19 cellular contexts compared by ENCODE assay signal in the genomic region with DNA sequence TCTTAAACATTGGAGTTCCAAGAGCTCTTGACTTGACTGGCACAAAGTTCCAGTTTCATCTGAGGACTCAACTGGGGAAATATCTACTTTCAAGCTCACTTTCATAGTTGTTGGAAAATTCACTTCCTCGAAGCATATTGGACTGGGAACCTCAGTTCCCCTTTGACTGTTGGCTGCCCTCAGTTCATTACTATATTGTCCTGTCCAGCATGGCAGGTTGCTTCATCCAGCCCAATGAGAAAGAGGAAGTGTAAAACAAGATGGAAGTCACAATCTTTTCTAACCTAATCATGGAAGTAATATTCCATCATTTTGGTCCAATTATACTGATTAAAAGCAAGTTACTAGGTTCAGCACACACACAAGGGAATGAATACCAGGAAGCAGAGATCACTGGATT.
"Had no signal": no experiment of that assay in that cellular context is flagged by ENCODE, and none has a peak within 500 bp of the region (broad histone marks: within the 10 kb centered on the region; RNA-seq: fewer than 3 reads in every experiment).

No MANE protein-coding gene starts in this region.

- H3K27ac ChIP-seq: esophagus squamous epithelium, foreskin keratinocyte, ovary, right atrium auricular region, sigmoid colon, skin epidermis, testis, transverse colon had no signal

- DNase-seq: effector memory CD8-positive, alpha-beta T cell; esophagus squamous epithelium; head of caudate nucleus; hippocampal formation; mucosa of descending colon; naive thymus-derived CD8-positive, alpha-beta T cell; ovary; sigmoid colon; stimulated activated CD4-positive, alpha-beta T cell treated with anti-CD3 and anti-CD28 coated beads, Interleukin-2, amount 100 ng/mL, for 24 hours; stimulated activated CD4-positive, alpha-beta T cell treated with anti-CD3 and anti-CD28 coated beads, Interleukin-4, amount 100 ng/mL, for 4 hours; stimulated activated naive B cell treated with anti-CD40 and anti-IgM and Interleukin-4, amounts not matched to agents 10 μg/mL and 1 μg/mL and 100 μg/mL, for 72 hours; stimulated activated naive CD8-positive, alpha-beta T cell treated with anti-CD3 and anti-CD28 coated beads, Interleukin-15, amount 100 ng/mL, for 72 hours; testis; transverse colon had no signal

- FAIRE-seq: colon had no signal

- H3K36me3 ChIP-seq: esophagus squamous epithelium, ovary, right atrium auricular region, sigmoid colon, transverse colon had no signal

- H3K9me3 ChIP-seq: esophagus squamous epithelium, mucosa of descending colon, ovary, right atrium auricular region, sigmoid colon, testis, transverse colon had no signal

- H3K9me3 Mint-ChIP-seq: stimulated activated naive CD8-positive, alpha-beta T cell treated with anti-CD3 and anti-CD28 coated beads, Interleukin-15, amount 100 ng/mL, for 72 hours had no signal

- H3K4me1 ChIP-seq: esophagus squamous epithelium, right atrium auricular region, sigmoid colon, transverse colon had no signal

- ATAC-seq: effector memory CD8-positive, alpha-beta T cell; mucosa of descending colon; naive thymus-derived CD8-positive, alpha-beta T cell; stimulated activated naive B cell treated with anti-CD40 and anti-IgM and Interleukin-4, amounts not matched to agents 10 μg/mL and 1 μg/mL and 100 μg/mL, for 72 hours; stimulated activated naive CD8-positive, alpha-beta T cell treated with anti-CD3 and anti-CD28 coated beads, Interleukin-15, amount 100 ng/mL, for 72 hours had no signal

- H3K4me3 Mint-ChIP-seq: dendritic cell treated with granulocyte-macrophage colony-stimulating factor and Interleukin-4, amounts not matched to agents 40 ng/mL and 50 ng/mL, for 4 days; effector memory CD8-positive, alpha-beta T cell; naive thymus-derived CD8-positive, alpha-beta T cell; stimulated activated naive B cell treated with anti-CD40 and anti-IgM and Interleukin-4, amounts not matched to agents 10 μg/mL and 1 μg/mL and 100 μg/mL, for 72 hours; stimulated activated naive CD8-positive, alpha-beta T cell treated with anti-CD3 and anti-CD28 coated beads, Interleukin-15, amount 100 ng/mL, for 72 hours had no signal

- H3K27me3 ChIP-seq: esophagus squamous epithelium, foreskin keratinocyte, ovary, right atrium auricular region, sigmoid colon, testis, transverse colon had no signal

- H3K27me3 Mint-ChIP-seq: dendritic cell treated with granulocyte-macrophage colony-stimulating factor and Interleukin-4, amounts not matched to agents 40 ng/mL and 50 ng/mL, for 4 days had no signal

- H3K36me3 Mint-ChIP-seq: naive thymus-derived CD8-positive, alpha-beta T cell; stimulated activated naive B cell treated with anti-CD40 and anti-IgM and Interleukin-4, amounts not matched to agents 10 μg/mL and 1 μg/mL and 100 μg/mL, for 72 hours had no signal

- H3K27ac Mint-ChIP-seq: dendritic cell treated with granulocyte-macrophage colony-stimulating factor and Interleukin-4, amounts not matched to agents 40 ng/mL and 50 ng/mL, for 4 days; effector memory CD8-positive, alpha-beta T cell; naive thymus-derived CD8-positive, alpha-beta T cell; stimulated activated naive B cell treated with anti-CD40 and anti-IgM and Interleukin-4, amounts not matched to agents 10 μg/mL and 1 μg/mL and 100 μg/mL, for 72 hours; stimulated activated naive CD8-positive, alpha-beta T cell treated with anti-CD3 and anti-CD28 coated beads, Interleukin-15, amount 100 ng/mL, for 72 hours had no signal

- H3K4me1 Mint-ChIP-seq: naive thymus-derived CD8-positive, alpha-beta T cell; stimulated activated naive B cell treated with anti-CD40 and anti-IgM and Interleukin-4, amounts not matched to agents 10 μg/mL and 1 μg/mL and 100 μg/mL, for 72 hours; stimulated activated naive CD8-positive, alpha-beta T cell treated with anti-CD3 and anti-CD28 coated beads, Interleukin-15, amount 100 ng/mL, for 72 hours had no signal

- H3K4me3 ChIP-seq: esophagus squamous epithelium, mucosa of descending colon, ovary, right atrium auricular region, sigmoid colon, skin epidermis, testis, transverse colon had no signal
